11 cellular contexts compared by ENCODE assay signal in genomic region chr20:31811796-31812728, GRCh38. TPM values are rescaled to one million over a fixed set of nuclear protein-coding genes. Genes with fewer than 3 reads are reported as not detected.
DNase-seq lines count a peak whose midpoint lies in the region; ATAC-seq and TF ChIP-seq lines count a peak whose summit lies in the region.
"Had no signal": no experiment of that assay in that cellular context is flagged by ENCODE, and none has a peak within 500 bp of the region (broad histone marks: within the 10 kb centered on the region; RNA-seq: fewer than 3 reads in every experiment).

No MANE protein-coding gene starts in this region.

- no peak overlapping the region for H2AFZ ChIP-seq in PC-3 (ENCODE audit: low read length)

- ATAC-seq in PC-3 (no peak), HG03432 (IDR thresholded peaks at IDR 0.05; ENCODE audit: unreplicated experiment) (no peak), GM21360 (IDR thresholded peaks at IDR 0.05; ENCODE audit: unreplicated experiment) (no peak)
- ATAC-seq: T-cell had no signal

- H4K20me1 ChIP-seq in PC-3 (ENCODE audit: low read length), result no peaks in the 10 kb centered on the region

- H3K4me2 ChIP-seq in PC-3 (ENCODE audit: low read length), result no peak overlapping the region

- intact Hi-C loops in PC-3 (cut with micrococcal nuclease), result no loop called here

- no peaks in the 10 kb centered on the region for H3K9me2 ChIP-seq in PC-3 (replicated peaks; ENCODE audit: low read length)

- no peak overlapping the region for H3K9ac ChIP-seq in PC-3 (ENCODE audit: low read length)

- no TSS peak for BruUV-seq in PC-3 (replicated peaks; lab: Mats Ljungman, UMichigan)

- CTCF ChIA-PET in AG04450 (lab: Charles Lee), result interaction anchor here (1.6 to 3.4 kb wide), 2 partner anchors 11 to 41 kb away, joined by 9 to 12 read pairs; no protein-coding TSS in a partner anchor
- CTCF ChIA-PET in PC-3 (lab: Charles Lee), result no interaction called here

- H3K9me3 ChIP-seq in AG04450 (ENCODE audit: control insufficient read depth, insufficient read depth, low read length) (no peaks in the 10 kb centered on the region), PC-3 (ENCODE audit: low read length) (no peaks in the 10 kb centered on the region)

- POLR2A ChIA-PET in AG04450 (lab: Yijun Ruan, JAX), result no interaction called here
- POLR2A ChIA-PET in PC-3 (lab: Charles Lee; ENCODE audit: unreplicated experiment), result no interaction called here

- DNase-seq in AG04450 (ENCODE audit: low read depth, low spot score), result peak; percentile 84
- DNase-seq in NCI-H1694 (lab: John Stamatoyannopoulos, UW), result peak; percentile 5
- DNase-seq in brain pericyte (ENCODE audit: low read depth, low spot score), result peak; percentile 78
- peak; percentile 44 for DNase-seq in kidney tubule cell (ENCODE audit: low spot score)
- no peak for DNase-seq in PC-3
- DNase-seq in germinal center (ENCODE audit: low spot score), result no peak
- DNase-seq: NCI-H2029 treated with DMSO at 0.1 percent for 48 hours, T-cell had no signal

- no peaks in the 10 kb centered on the region for H3F3A ChIP-seq in PC-3 (ENCODE audit: low read length, unreplicated experiment)

- H3K4me1 ChIP-seq in PC-3 (ENCODE audit: insufficient read depth, low read length), result peaks cover 17% of the 10 kb centered on the region

- TF ChIP-seq CTCF in AG04450 (IDR thresholded peaks at IDR 0.05; ENCODE audit: low read depth, low read length) (no peak), PC-3 (conservative IDR thresholded peaks at IDR 0.05; ENCODE audit: low read depth, low read length) (no peak)

- H3K36me3 ChIP-seq in PC-3 (ENCODE audit: low read depth, low read length), result peaks cover 3% of the 10 kb centered on the region; the same call in 1 of the 2 replicates

- H3K79me2 ChIP-seq in PC-3 (ENCODE audit: low read length), result no peaks in the 10 kb centered on the region

- H3K4me3 ChIP-seq in AG04450 (ENCODE audit: low read depth, low read length), result no peak overlapping the region; the same call in 1 of the 2 replicates
- no peak overlapping the region for H3K4me3 ChIP-seq in PC-3 (ENCODE audit: low read length)

- H3K27me3 ChIP-seq in AG04450 (ENCODE audit: control insufficient read depth, insufficient read depth, low read length), result no peaks in the 10 kb centered on the region
- no peaks in the 10 kb centered on the region for H3K27me3 ChIP-seq in PC-3 (ENCODE audit: low read length)

- H3K27ac ChIP-seq in AG04450 (ENCODE audit: low read depth, low read length), result peak overlapping the region; percentile 69
- H3K27ac ChIP-seq in PC-3 (ENCODE audit: low read length), result no peak overlapping the region

RNA-seq across cellular contexts. Expression of gene MYLK2, which starts 7.1 kb away (rescaled TPM):
- polyA plus RNA-seq in AG04450 (2011; rRNA removed), result not detected in 2 replicates
- 0.09 and 0.13 TPM in 2 replicates for polyA minus RNA-seq in AG04450 (2011; rRNA and poly(A)+ RNA removed)
- total RNA-seq in PC-3 (2014; rRNA removed), result 1.7 TPM in 2 replicates
- total RNA-seq: T-cell had no signal
- polyA plus RNA-seq: urinary bladder had no signal

RNA-seq across cellular contexts. Expression of gene FOXS1, which starts 33.3 kb away (rescaled TPM):
- not detected in 2 replicates for polyA plus RNA-seq in AG04450 (2011; rRNA removed)
- not detected in 2 replicates for polyA minus RNA-seq in AG04450 (2011; rRNA and poly(A)+ RNA removed)
- total RNA-seq in PC-3 (2014; rRNA removed), result not detected in 2 replicates
- total RNA-seq: T-cell had no signal

RNA-seq across cellular contexts. Expression of gene DUSP15, which starts 58.3 kb away (rescaled TPM):
- polyA plus RNA-seq in AG04450 (2011; rRNA removed), result not detected in 2 replicates
- polyA minus RNA-seq in AG04450 (2011; rRNA and poly(A)+ RNA removed), result not detected in 2 replicates
- total RNA-seq in PC-3 (2014; rRNA removed), result not detected in 2 replicates
- total RNA-seq: T-cell had no signal

RNA-seq across cellular contexts. Expression of gene TTLL9, which starts 58.4 kb away (rescaled TPM):
- not detected in 2 replicates for polyA plus RNA-seq in AG04450 (2011; rRNA removed)
- not detected in 2 replicates for polyA minus RNA-seq in AG04450 (2011; rRNA and poly(A)+ RNA removed)
- total RNA-seq in PC-3 (2014; rRNA removed), result not detected in 2 replicates

Comparison
In these comparisons a context has a peak if more than half of its experiments do, and no peak if none do; other contexts are left out.
1. DNase-seq: peak in AG04450 (single experiment), NCI-H1694 (single experiment), brain pericyte (single experiment) and kidney tubule cell (single experiment); none in PC-3 (single experiment) and germinal center (single experiment).